ENCODE assay signal across 10 cellular contexts in the genomic region with DNA sequence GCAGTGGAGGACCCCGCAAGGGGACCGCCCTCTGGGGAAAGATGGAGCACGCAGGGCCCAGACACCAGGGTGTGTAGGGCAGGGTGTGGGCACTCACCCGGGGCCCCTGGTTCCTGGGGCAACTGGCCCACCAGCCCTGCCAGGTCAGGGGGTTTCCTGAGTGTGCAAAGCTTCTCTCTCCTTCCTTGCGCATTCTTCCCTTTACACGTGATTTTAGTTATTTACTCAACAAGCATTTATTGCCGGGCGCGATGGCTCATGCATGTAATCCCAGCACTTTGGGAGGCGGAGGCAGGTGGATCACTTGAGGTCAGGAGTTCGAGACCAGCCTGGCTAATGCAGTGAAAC. TPM values are rescaled to one million over a fixed set of nuclear protein-coding genes. Genes with fewer than 3 reads are reported as not detected.
A peak's percentile ranks its signal among the peaks of the same experiment; 100 is the strongest.
DNase-seq lines count a peak whose midpoint lies in the region; ATAC-seq, FAIRE-seq and TF ChIP-seq lines count a peak whose summit lies in the region.
"Had no signal": no experiment of that assay in that cellular context is flagged by ENCODE, and none has a peak within 500 bp of the region (broad histone marks: within the 10 kb centered on the region; RNA-seq: fewer than 3 reads in every experiment).

No MANE protein-coding gene starts in this region.

- H3K9ac ChIP-seq in H1 (replicated peaks in 1 of 4; ENCODE audit: extremely low read depth in 1 of 4, low read depth in 3 of 4, low read length in 3 of 4), result no peak overlapping the region

- no peak overlapping the region for H4K8ac ChIP-seq in H1 (ENCODE audit: extremely low read depth, insufficient read depth, low read length)

- H2BK12ac ChIP-seq in H1 (ENCODE audit: low read depth, low read length), result no peak overlapping the region

- DNase-seq in DMS53 (lab: John Stamatoyannopoulos, UW) (peak; percentile 61), DMS53 treated with DMSO at 0.1 percent for 48 hours (lab: John Stamatoyannopoulos, UW; ENCODE audit: unreplicated experiment) (no peak), H1 (ENCODE audit: low read depth in 1 of 2, low spot score in 2 of 2) (no peak), GM19240 (ENCODE audit: insufficient read length, low spot score) (no peak)
- DNase-seq in effector CD8-positive, alpha-beta T cell (lab: John Stamatoyannopoulos, UW), result no peak
- DNase-seq: GOT3 had no signal

- no peak for TF ChIP-seq EP300 in H1 (IDR thresholded peaks at IDR 0.05; ENCODE audit: borderline replicate concordance in 1 of 2, low read depth in 2 of 2, low read length in 2 of 2)

- no peak overlapping the region for H4K91ac ChIP-seq in H1 (replicated peaks; ENCODE audit: insufficient read length, low read length)

- peaks cover 14% of the 10 kb centered on the region for H3K4me1 Mint-ChIP-seq in stimulated activated memory B cell treated with anti-CD40 and anti-IgM and Interleukin-4, amounts not matched to agents 10 μg/mL and 1 μg/mL and 100 μg/mL, for 72 hours

- H3K27ac ChIP-seq in H1 (ENCODE audit: low read depth, low read length), result no peak overlapping the region
- H3K27ac ChIP-seq: RWPE1 had no signal

- no peak overlapping the region for H4K5ac ChIP-seq in H1 (ENCODE audit: insufficient read length, low read depth, low read length)

- FAIRE-seq in H1 (lab: Jason Lieb, UNC), result no peak

- peaks cover 2 to 14% (median 7%) of the 10 kb centered on the region in 4 experiments; a peak in 6 of 7 replicates for H3K4me1 ChIP-seq in H1 (replicated peaks in 1 of 4; ENCODE audit: control insufficient read depth in 3 of 4, insufficient read depth in 4 of 4, low read length in 3 of 4)

- H2BK5ac ChIP-seq in H1 (ENCODE audit: low read depth, low read length), result no peak overlapping the region

- ATAC-seq in stimulated activated memory B cell treated with anti-CD40 and anti-IgM and Interleukin-4, amounts not matched to agents 10 μg/mL and 1 μg/mL and 100 μg/mL, for 72 hours, result peak; percentile 4

- no peak overlapping the region for H3K56ac ChIP-seq in H1 (replicated peaks; ENCODE audit: insufficient read length, low read depth, low read length)

- TF ChIP-seq POLR2A in H1 (IDR thresholded peaks at IDR 0.05; ENCODE audit: control extremely low read depth in 1 of 2, low read depth in 2 of 2, low read length in 2 of 2), result no peak

- POLR2A ChIA-PET in H1 (lab: Charles Lee; ENCODE audit: partially characterized antibody), result interaction anchor here (0.8 to 2.2 kb wide), 5 partner anchors 8 to 47 kb away, joined by 3 to 6 read pairs (median 4); no protein-coding TSS in a partner anchor

- peaks cover 0 to 2% (median 0%) of the 10 kb centered on the region in 4 experiments; a peak in 1 of 7 replicates for H3K27me3 ChIP-seq in H1 (replicated peaks in 1 of 4; ENCODE audit: control insufficient read depth in 3 of 4, extremely low read depth in 1 of 4, insufficient read depth in 3 of 4, low read length in 3 of 4)

- no peak overlapping the region for H2AFZ ChIP-seq in H1 (ENCODE audit: low read length)

- peaks cover 0 to 5% of the 10 kb centered on the region in 2 experiments for H4K20me1 ChIP-seq in H1 (replicated peaks in 1 of 2; ENCODE audit: control insufficient read depth in 1 of 2, insufficient read depth in 2 of 2, low read length in 2 of 2)

- no peak overlapping the region for H3K14ac ChIP-seq in H1 (ENCODE audit: insufficient read length)

- H2BK20ac ChIP-seq in H1 (ENCODE audit: low read length), result no peak overlapping the region

- 63% methylated on average over 11 of the region's 11 CpGs; no CpG with 5 or more reads in 1 of the 2 experiments for WGBS in H1 (ENCODE audit: extremely low coverage in 1 of 2, insufficient coverage in 1 of 2, insufficient read length in 1 of 2, insufficient replicate concordance in 2 of 2, low coverage in 1 of 2, low lambda C conversion rate in 2 of 2, missing lambda C conversion rate in 1 of 2), 2 experiments

- H3K4me2 ChIP-seq in H1 (ENCODE audit: insufficient read depth in 1 of 2, low read depth in 2 of 2, low read length in 2 of 2), result peak overlapping the region; percentile 17 to 79; a peak in 3 of 4 replicates

- peak overlapping the region in 2 of 4 experiments; percentile 19 to 48; a peak in 3 of 8 replicates for H3K4me3 ChIP-seq in H1 (ENCODE audit: extremely low read depth in 1 of 4, insufficient read depth in 2 of 4, low read depth in 3 of 4, low read length in 4 of 4)

- no peak overlapping the region for H2BK15ac ChIP-seq in H1 (ENCODE audit: low read length)

- no peaks in the 10 kb centered on the region for H3K9me3 ChIP-seq in H1 (ENCODE audit: insufficient read depth in 2 of 2, low read depth in 1 of 2, low read length in 1 of 2)

- no peak overlapping the region for H3K4ac ChIP-seq in H1 (replicated peaks; ENCODE audit: insufficient read length, low read depth, low read length)

- TF ChIP-seq RAD21 in H1 (IDR thresholded peaks at IDR 0.05 in 1 of 2, conservative IDR thresholded peaks at IDR 0.05 in 1 of 2; ENCODE audit: low read depth in 2 of 2, low read length in 2 of 2), result no peak

- H2AK5ac ChIP-seq in H1 (ENCODE audit: low read depth, low read length), result no peak overlapping the region

- H3K27ac Mint-ChIP-seq in stimulated activated memory B cell treated with anti-CD40 and anti-IgM and Interleukin-4, amounts not matched to agents 10 μg/mL and 1 μg/mL and 100 μg/mL, for 72 hours, result no peak overlapping the region
- H3K27ac Mint-ChIP-seq: T-helper 2 cell treated with Interferon-gamma antibody and Interleukin-4, amounts not matched to agents 5 μg/mL and 100 μg/mL, for 36 hours had no signal

- H3K36me3 Mint-ChIP-seq in stimulated activated memory B cell treated with anti-CD40 and anti-IgM and Interleukin-4, amounts not matched to agents 10 μg/mL and 1 μg/mL and 100 μg/mL, for 72 hours, result peaks cover 7% of the 10 kb centered on the region

- H3K18ac ChIP-seq in H1 (ENCODE audit: extremely low read depth, low read length), result no peak overlapping the region

- no peaks in the 10 kb centered on the region for H3K79me2 ChIP-seq in H1 (ENCODE audit: control insufficient read depth in 1 of 2, insufficient read depth in 2 of 2, low read length in 2 of 2)

- TF ChIP-seq CTCF in H1 (IDR thresholded peaks at IDR 0.05; ENCODE audit: control extremely low read depth in 1 of 3, insufficient read depth in 1 of 3, low read depth in 1 of 3, low read length in 3 of 3), result no peak

- no peaks in the 10 kb centered on the region for H3K36me3 ChIP-seq in H1 (ENCODE audit: control insufficient read depth in 2 of 4, insufficient read depth in 4 of 4, low read length in 3 of 4)

- no peak overlapping the region for H3K23ac ChIP-seq in H1 (ENCODE audit: insufficient read length)

- H3K4me3 Mint-ChIP-seq in stimulated activated memory B cell treated with anti-CD40 and anti-IgM and Interleukin-4, amounts not matched to agents 10 μg/mL and 1 μg/mL and 100 μg/mL, for 72 hours, result no peak overlapping the region
- H3K4me3 Mint-ChIP-seq: T-helper 2 cell treated with Interferon-gamma antibody and Interleukin-4, amounts not matched to agents 5 μg/mL and 100 μg/mL, for 36 hours had no signal

- H3K9me3 Mint-ChIP-seq in stimulated activated memory B cell treated with anti-CD40 and anti-IgM and Interleukin-4, amounts not matched to agents 10 μg/mL and 1 μg/mL and 100 μg/mL, for 72 hours, result no peaks in the 10 kb centered on the region
- H3K9me3 Mint-ChIP-seq: T-helper 2 cell treated with Interferon-gamma antibody and Interleukin-4, amounts not matched to agents 5 μg/mL and 100 μg/mL, for 36 hours had no signal

- CTCF ChIA-PET in H1 (lab: Charles Lee; ENCODE audit: partially characterized antibody), result interaction anchor here (1.0 to 6.1 kb wide), 14 partner anchors 8 to 288 kb away, joined by 3 to 37 read pairs (median 8); a partner anchor contains a TSS

- peaks cover 5% of the 10 kb centered on the region; the same call in 1 of the 2 replicates for H3K23me2 ChIP-seq in H1 (ENCODE audit: low read depth, low read length)

- no peaks in the 10 kb centered on the region for H3K79me1 ChIP-seq in H1 (ENCODE audit: low read depth, low read length)

- H2BK120ac ChIP-seq in H1 (replicated peaks; ENCODE audit: low read depth, low read length), result no peak overlapping the region

- H3K27me3 Mint-ChIP-seq in stimulated activated memory B cell treated with anti-CD40 and anti-IgM and Interleukin-4, amounts not matched to agents 10 μg/mL and 1 μg/mL and 100 μg/mL, for 72 hours, result peaks cover 52% of the 10 kb centered on the region

RNA-seq across cellular contexts. Expression of a gene that starts 20.5 kb away (rescaled TPM):
- total RNA-seq in H1 (2021; fragmentation: NEBNext Ultra II Directional; extraction: Animal tissue kit (Norgen Biotek cat#: 25700)), result 23.9 and 25.3 TPM in 2 replicates
- polyA plus RNA-seq in H1 (2011; rRNA removed), result 1.6 and 3.4 TPM in 2 replicates
- 0.85 TPM for polyA plus RNA-seq in H1 (2011; cell fraction: cytosol; rRNA removed)
- polyA plus RNA-seq in H1 (2011; cell fraction: nucleus; rRNA removed), result 6.1 TPM
- 20.7 to 32.8 TPM (median 29.9 TPM) in 4 replicates for polyA plus RNA-seq in H1 (2012, experiment 1 of 2)
- 22.3 TPM for polyA plus RNA-seq in H1 (2012, experiment 2 of 2)
- 21.3 TPM for polyA plus RNA-seq in H1 (2013, experiment 1 of 2)
- polyA plus RNA-seq in H1 (2013, experiment 2 of 2), result 20.1 TPM
- polyA minus RNA-seq in H1 (2011; rRNA and poly(A)+ RNA removed), result 1.2 and 1.9 TPM in 2 replicates
- 17.2 TPM for polyA minus RNA-seq in H1 (2011; cell fraction: cytosol; rRNA and poly(A)+ RNA removed)
- 5.0 TPM for polyA minus RNA-seq in H1 (2011; cell fraction: nucleus; rRNA and poly(A)+ RNA removed)
- total RNA-seq: fibroblast of villous mesenchyme had no signal

RNA-seq across cellular contexts. Expression of a gene that starts 23.7 kb away (rescaled TPM):
- total RNA-seq in H1 (2021; fragmentation: NEBNext Ultra II Directional; extraction: Animal tissue kit (Norgen Biotek cat#: 25700)), result 10.4 and 11.0 TPM in 2 replicates
- polyA plus RNA-seq in H1 (2011; rRNA removed), result 7.2 and 13.1 TPM in 2 replicates
- 8.2 TPM for polyA plus RNA-seq in H1 (2011; cell fraction: cytosol; rRNA removed)
- 15.2 TPM for polyA plus RNA-seq in H1 (2011; cell fraction: nucleus; rRNA removed)
- polyA plus RNA-seq in H1 (2012, experiment 1 of 2), result 6.8 to 10.5 TPM (median 9.9 TPM) in 4 replicates
- polyA plus RNA-seq in H1 (2012, experiment 2 of 2), result 10.7 TPM
- polyA plus RNA-seq in H1 (2013, experiment 1 of 2), result 7.7 TPM
- 7.8 TPM for polyA plus RNA-seq in H1 (2013, experiment 2 of 2)
- 7.2 and 14.2 TPM in 2 replicates for polyA minus RNA-seq in H1 (2011; rRNA and poly(A)+ RNA removed)
- 4.0 TPM for polyA minus RNA-seq in H1 (2011; cell fraction: cytosol; rRNA and poly(A)+ RNA removed)
- polyA minus RNA-seq in H1 (2011; cell fraction: nucleus; rRNA and poly(A)+ RNA removed), result 7.9 TPM

RNA-seq across cellular contexts. Expression of a gene that starts 34.6 kb away (rescaled TPM):
- total RNA-seq in H1 (2021; fragmentation: NEBNext Ultra II Directional; extraction: Animal tissue kit (Norgen Biotek cat#: 25700)), result 2.9 and 3.4 TPM in 2 replicates
- polyA plus RNA-seq in H1 (2011; rRNA removed), result 2.7 and 2.8 TPM in 2 replicates
- polyA plus RNA-seq in H1 (2011; cell fraction: cytosol; rRNA removed), result 2.2 TPM
- polyA plus RNA-seq in H1 (2011; cell fraction: nucleus; rRNA removed), result 3.0 TPM
- polyA plus RNA-seq in H1 (2012, experiment 1 of 2), result 2.2 to 3.0 TPM (median 2.6 TPM) in 4 replicates
- polyA plus RNA-seq in H1 (2012, experiment 2 of 2), result 2.1 TPM
- polyA plus RNA-seq in H1 (2013, experiment 1 of 2), result 5.0 TPM
- polyA plus RNA-seq in H1 (2013, experiment 2 of 2), result 4.7 TPM
- 4.8 and 4.9 TPM in 2 replicates for polyA minus RNA-seq in H1 (2011; rRNA and poly(A)+ RNA removed)
- 1.6 TPM for polyA minus RNA-seq in H1 (2011; cell fraction: cytosol; rRNA and poly(A)+ RNA removed)
- polyA minus RNA-seq in H1 (2011; cell fraction: nucleus; rRNA and poly(A)+ RNA removed), result 3.2 TPM

RNA-seq across cellular contexts. Expression of a gene that starts 49.9 kb away (rescaled TPM):
- 38.3 and 41.5 TPM in 2 replicates for total RNA-seq in H1 (2021; fragmentation: NEBNext Ultra II Directional; extraction: Animal tissue kit (Norgen Biotek cat#: 25700))
- 8.9 and 16.6 TPM in 2 replicates for polyA plus RNA-seq in H1 (2011; rRNA removed)
- 16.5 TPM for polyA plus RNA-seq in H1 (2011; cell fraction: cytosol; rRNA removed)
- 35.7 TPM for polyA plus RNA-seq in H1 (2011; cell fraction: nucleus; rRNA removed)
- polyA plus RNA-seq in H1 (2012, experiment 1 of 2), result 20.9 to 28.0 TPM (median 25.4 TPM) in 4 replicates
- polyA plus RNA-seq in H1 (2012, experiment 2 of 2), result 25.2 TPM
- polyA plus RNA-seq in H1 (2013, experiment 1 of 2), result 28.9 TPM
- polyA plus RNA-seq in H1 (2013, experiment 2 of 2), result 27.2 TPM
- polyA minus RNA-seq in H1 (2011; rRNA and poly(A)+ RNA removed), result 9.2 and 11.4 TPM in 2 replicates
- polyA minus RNA-seq in H1 (2011; cell fraction: cytosol; rRNA and poly(A)+ RNA removed), result 17.8 TPM
- polyA minus RNA-seq in H1 (2011; cell fraction: nucleus; rRNA and poly(A)+ RNA removed), result 14.4 TPM
